23 cellular contexts compared by ENCODE assay signal in genomic region chr5:133817456-133817855, GRCh38.
DNase-seq lines count a peak whose midpoint lies in the region; ATAC-seq, FAIRE-seq and TF ChIP-seq lines count a peak whose summit lies in the region.
"Had no signal": no experiment of that assay in that cellular context is flagged by ENCODE, and none has a peak within 500 bp of the region (broad histone marks: within the 10 kb centered on the region; RNA-seq: fewer than 3 reads in every experiment).

No MANE protein-coding gene starts in this region.

- 64% methylated on average over 2 of the region's 2 CpGs for WGBS in A549 (ENCODE audit: missing lambda C conversion rate)
- WGBS in endodermal cell (ENCODE audit: insufficient coverage in 1 of 2, insufficient read length in 1 of 2), 2 experiments, result 87 to 94% methylated on average over 2 of the region's 2 CpGs
- 56 to 77% (median 69%) methylated on average over 2 of the region's 2 CpGs for WGBS in psoas muscle, 3 donors
- WGBS in lower leg skin, 2 donors, result 64 to 68% methylated on average over 2 of the region's 2 CpGs

- in situ Hi-C loops in GM13976 (cut with MboI; ENCODE audit: low sequenced_read_pairs, unreplicated experiment), result no loop called here

- H3K36me3 ChIP-seq in MG63, result no peaks in the 10 kb centered on the region
- no peaks in the 10 kb centered on the region for H3K36me3 ChIP-seq in endodermal cell (ENCODE audit: control insufficient read depth, insufficient read depth, low read length)
- no peaks in the 10 kb centered on the region for H3K36me3 ChIP-seq in psoas muscle (ENCODE audit: insufficient read depth in 1 of 2, low read depth in 1 of 2)

- ATAC-seq in A549 (no peak), psoas muscle (no peak)
- no peak for ATAC-seq in CD4-positive, alpha-beta T cell (ENCODE audit: poor library complexity)
- ATAC-seq: HCT116, Panc1 had no signal

- H3K36me3 Mint-ChIP-seq in endodermal cell (ENCODE audit: low read depth), result no peaks in the 10 kb centered on the region
- no peaks in the 10 kb centered on the region for H3K36me3 Mint-ChIP-seq in CD4-positive, alpha-beta T cell (ENCODE audit: low read depth)
- H3K36me3 Mint-ChIP-seq: CD4-positive, alpha-beta memory T cell had no signal

- TF ChIP-seq POLR2A in A549 (IDR thresholded peaks at IDR 0.05; ENCODE audit: low read length) (no peak), lower leg skin (IDR thresholded peaks at IDR 0.05) (no peak)

- H3K27me3 ChIP-seq in MG63, result no peaks in the 10 kb centered on the region; the same call in 1 of the 2 replicates
- peaks cover 7% of the 10 kb centered on the region for H3K27me3 ChIP-seq in endodermal cell (ENCODE audit: control insufficient read depth, insufficient read depth, low read length, poor library complexity, severe bottlenecking)
- no peaks in the 10 kb centered on the region for H3K27me3 ChIP-seq in psoas muscle (ENCODE audit: insufficient read depth in 3 of 3, low read length in 2 of 3)
- peaks cover 25% of the 10 kb centered on the region for H3K27me3 ChIP-seq in CD4-positive, alpha-beta T cell (ENCODE audit: control insufficient read depth, insufficient read depth, low read length)

- CTCF ChIA-PET in A549 (lab: Yijun Ruan, JAX), result interaction anchor here (1.2 to 1.5 kb wide), 2 partner anchors 15 to 52 kb away, joined by 3 to 5 read pairs; no protein-coding TSS in a partner anchor
- CTCF ChIA-PET in CD4-positive, alpha-beta T cell (lab: Charles Lee), result no interaction called here

- H3K4me1 ChIP-seq in A549 (peaks cover 20% of the 10 kb centered on the region), endodermal cell (ENCODE audit: control insufficient read depth, insufficient read depth, low read length) (peaks cover 17% of the 10 kb centered on the region), psoas muscle (peaks cover 41% of the 10 kb centered on the region)

- TF ChIP-seq RAD21 in A549 (conservative IDR thresholded peaks at IDR 0.05 in 1 of 2, IDR thresholded peaks at IDR 0.05 in 1 of 2), result no peak

- H3K9me3 ChIP-seq in A549 (no peaks in the 10 kb centered on the region), MG63 (no peaks in the 10 kb centered on the region), endodermal cell (ENCODE audit: control insufficient read depth, low read length) (no peaks in the 10 kb centered on the region), psoas muscle (no peaks in the 10 kb centered on the region)
- no peaks in the 10 kb centered on the region for H3K9me3 ChIP-seq in CD4-positive, alpha-beta T cell (ENCODE audit: control insufficient read depth, low read length)
- H3K9me3 ChIP-seq: Caco-2 had no signal

- H3K4me2 ChIP-seq in A549, result 0 out of 3 replicates have a peak overlapping the region, but pooled peaks have one; percentile 7
- H3K4me2 ChIP-seq: KMS-11 had no signal

- no peak overlapping the region for H3K4me3 Mint-ChIP-seq in endodermal cell
- no peak overlapping the region for H3K4me3 Mint-ChIP-seq in CD4-positive, alpha-beta T cell
- H3K4me3 Mint-ChIP-seq: CD4-positive, alpha-beta memory T cell had no signal

- intact Hi-C loops in psoas muscle (cut with DNase I) (loop anchor here in 1 of 2 donors (5.0 kb wide), 1 partner anchor 40 kb away; no protein-coding TSS in a partner anchor), lower leg skin (cut with DNase I; ENCODE audit: low total_unique reads) (no loop called here)
- intact Hi-C loops in CD4-positive, alpha-beta T cell (cut with DNase I, micrococcal nuclease), result no loop called here

- no peak for FAIRE-seq in A549 (lab: Jason Lieb, UNC)
- FAIRE-seq: HTR-8/SVneo had no signal

- H3K9ac ChIP-seq in endodermal cell (ENCODE audit: extremely low read depth, low read length, poor library complexity, severe bottlenecking), result no peak overlapping the region
- H3K9ac ChIP-seq: KMS-11 had no signal

- TF ChIP-seq CTCF in A549 (IDR thresholded peaks at IDR 0.05), result no peak
- TF ChIP-seq CTCF in endodermal cell (conservative IDR thresholded peaks at IDR 0.05), result no peak
- no peak for TF ChIP-seq CTCF in psoas muscle (IDR thresholded peaks at IDR 0.05)
- TF ChIP-seq CTCF in GM13976 (IDR thresholded peaks at IDR 0.05; ENCODE audit: borderline replicate concordance, control extremely low read depth, extremely low read depth, insufficient read depth, missing control alignments), result no peak
- TF ChIP-seq CTCF in CD4-positive, alpha-beta T cell (IDR thresholded peaks at IDR 0.05), result no peak
- TF ChIP-seq CTCF in lower leg skin (IDR thresholded peaks at IDR 0.05), result no peak

- TF ChIP-seq EP300 in A549 (IDR thresholded peaks at IDR 0.05), result no peak

- no peaks in the 10 kb centered on the region for H3K9me3 Mint-ChIP-seq in endodermal cell
- H3K9me3 Mint-ChIP-seq in CD4-positive, alpha-beta T cell, result no peaks in the 10 kb centered on the region
- H3K9me3 Mint-ChIP-seq: CD4-positive, alpha-beta memory T cell had no signal

- peaks cover 23% of the 10 kb centered on the region for H3K27me3 Mint-ChIP-seq in endodermal cell (ENCODE audit: insufficient read depth)
- peaks cover 46% of the 10 kb centered on the region for H3K27me3 Mint-ChIP-seq in CD4-positive, alpha-beta T cell

- H3K4me3 ChIP-seq in A549 (no peak overlapping the region), MG63 (no peak overlapping the region), endodermal cell (ENCODE audit: low read length) (no peak overlapping the region), psoas muscle (no peak overlapping the region), lower leg skin (ENCODE audit: low read depth, poor library complexity, severe bottlenecking) (no peak overlapping the region)

- H3K27ac Mint-ChIP-seq in endodermal cell, result peak overlapping the region; percentile 53
- H3K27ac Mint-ChIP-seq in CD4-positive, alpha-beta T cell, result no peak overlapping the region
- H3K27ac Mint-ChIP-seq: CD4-positive, alpha-beta memory T cell had no signal

- no peak overlapping the region for H3K27ac ChIP-seq in A549
- no peak overlapping the region for H3K27ac ChIP-seq in endodermal cell (ENCODE audit: low read depth, low read length)
- peak overlapping the region; percentile 89 for H3K27ac ChIP-seq in psoas muscle
- H3K27ac ChIP-seq in CD4-positive, alpha-beta T cell (ENCODE audit: low read depth, low read length), result no peak overlapping the region
- H3K27ac ChIP-seq: KMS-11 had no signal

- DNase-seq in A549 (ENCODE audit: low read depth in 1 of 2, low spot score in 1 of 2), result no peak
- DNase-seq in MG63, result peak; percentile 66
- DNase-seq in endodermal cell, result no peak
- peak; percentile 18 to 60 for DNase-seq in psoas muscle
- no peak for DNase-seq in GM13976 (ENCODE audit: low spot score)
- no peak for DNase-seq in CD4-positive, alpha-beta T cell
- DNase-seq in lower leg skin (ENCODE audit: low spot score in 2 of 2), result no peak
- DNase-seq: Caco-2; CD4-positive, alpha-beta memory T cell; DMS 273 treated with DMSO at 0.1 percent for 48 hours; DMS79 treated with DMSO at 0.1 percent for 48 hours; GOT3; NCI-H1105; NCI-H146; NCI-H2029 treated with DMSO at 0.1 percent for 48 hours; NCI-H2171; NCI-H345; NCI-H524; NCI-H774 had no signal

- POLR2A ChIA-PET in A549 (lab: Yijun Ruan, JAX), result no interaction called here
- POLR2A ChIA-PET in CD4-positive, alpha-beta T cell (lab: Charles Lee), result no interaction called here

- H3K4me1 Mint-ChIP-seq in endodermal cell, result peaks cover 42% of the 10 kb centered on the region
- peaks cover under 1% of the 10 kb centered on the region for H3K4me1 Mint-ChIP-seq in CD4-positive, alpha-beta T cell (ENCODE audit: low read depth)

TF ChIP-seq in A549, 52 proteins besides CTCF, POLR2A, EP300 and RAD21:
- no peak for TF ChIP-seq ZSCAN20 (CRISPR knock-in tag; IDR thresholded peaks at IDR 0.05)
- no peak for TF ChIP-seq CBX8 (IDR thresholded peaks at IDR 0.05)
- TF ChIP-seq POLR2AphosphoS2 (conservative IDR thresholded peaks at IDR 0.05; ENCODE audit: low read length), result no peak
- no peak for TF ChIP-seq RARB (CRISPR knock-in tag; IDR thresholded peaks at IDR 0.05)
- no peak for TF ChIP-seq HEYL (CRISPR knock-in tag; IDR thresholded peaks at IDR 0.05)
- TF ChIP-seq NR3C1 (IDR thresholded peaks at IDR 0.05), result no peak
- TF ChIP-seq RCOR1 (IDR thresholded peaks at IDR 0.05; ENCODE audit: low read depth, low read length), result no peak
- TF ChIP-seq, protein P1, sequence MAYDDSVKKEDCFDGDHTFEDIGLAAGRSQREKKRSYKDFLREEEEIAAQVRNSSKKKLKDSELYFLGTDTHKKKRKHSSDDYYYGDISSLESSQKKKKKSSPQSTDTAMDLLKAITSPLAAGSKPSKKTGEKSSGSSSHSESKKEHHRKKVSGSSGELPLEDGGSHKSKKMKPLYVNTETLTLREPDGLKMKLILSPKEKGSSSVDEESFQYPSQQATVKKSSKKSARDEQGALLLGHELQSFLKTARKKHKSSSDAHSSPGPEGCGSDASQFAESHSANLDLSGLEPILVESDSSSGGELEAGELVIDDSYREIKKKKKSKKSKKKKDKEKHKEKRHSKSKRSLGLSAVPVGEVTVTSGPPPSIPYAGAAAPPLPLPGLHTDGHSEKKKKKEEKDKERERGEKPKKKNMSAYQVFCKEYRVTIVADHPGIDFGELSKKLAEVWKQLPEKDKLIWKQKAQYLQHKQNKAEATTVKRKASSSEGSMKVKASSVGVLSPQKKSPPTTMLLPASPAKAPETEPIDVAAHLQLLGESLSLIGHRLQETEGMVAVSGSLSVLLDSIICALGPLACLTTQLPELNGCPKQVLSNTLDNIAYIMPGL (CRISPR knock-in tag; IDR thresholded peaks at IDR 0.05; ENCODE audit: borderline replicate concordance), result no peak
- TF ChIP-seq CBX2 (IDR thresholded peaks at IDR 0.05; ENCODE audit: borderline replicate concordance, low read depth), result no peak
- TF ChIP-seq FOSL2 (IDR thresholded peaks at IDR 0.05), result no peak
- TF ChIP-seq FOSL2 (CRISPR knock-in tag; IDR thresholded peaks at IDR 0.05), result no peak
- TF ChIP-seq TFCP2L1 (CRISPR knock-in tag; IDR thresholded peaks at IDR 0.05), result no peak
TF ChIP-seq in A549: peak in this region for 0.

Comparison
In these comparisons a context has a peak if more than half of its experiments do, and no peak if none do; other contexts are left out.
1. DNase-seq: peak in MG63 (single experiment) and psoas muscle (2 of 2); none in A549 (0 of 2), endodermal cell (single experiment), GM13976 (single experiment), CD4-positive, alpha-beta T cell (0 of 10) and lower leg skin (0 of 2).